ENCODE assay signal across 28 cellular contexts in the genomic region with DNA sequence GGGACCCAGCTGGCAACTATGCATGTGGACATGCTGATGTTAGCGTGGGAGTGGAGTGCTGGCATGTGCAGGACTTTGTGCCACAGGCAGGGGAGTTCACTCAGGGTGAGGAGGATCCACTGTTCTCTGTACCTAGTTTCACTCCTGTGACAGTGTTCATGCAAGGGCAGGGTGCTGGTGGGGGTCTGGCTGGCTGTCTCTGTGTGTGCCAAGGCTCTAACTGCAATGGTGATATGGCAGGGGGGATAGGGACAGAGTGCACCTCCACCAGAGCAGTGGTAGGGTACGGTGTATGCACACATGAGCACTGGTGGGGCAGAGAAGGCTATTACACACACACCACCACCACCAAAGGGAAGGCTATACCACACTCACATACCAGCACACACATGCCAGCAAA.
DNase-seq lines count a peak whose midpoint lies in the region; ATAC-seq, FAIRE-seq and TF ChIP-seq lines count a peak whose summit lies in the region.
"Had no signal": no experiment of that assay in that cellular context is flagged by ENCODE, and none has a peak within 500 bp of the region (broad histone marks: within the 10 kb centered on the region; RNA-seq: fewer than 3 reads in every experiment).

No MANE protein-coding gene starts in this region.

- TF ChIP-seq CTCF in IMR-90 (conservative IDR thresholded peaks at IDR 0.05; ENCODE audit: low read depth, low read length) = no peak
- no peak for TF ChIP-seq CTCF in H1 (IDR thresholded peaks at IDR 0.05; ENCODE audit: control extremely low read depth in 1 of 3, insufficient read depth in 1 of 3, low read depth in 1 of 3, low read length in 3 of 3)
- no peak for TF ChIP-seq CTCF in HepG2 (CRISPR knock-in tag; IDR thresholded peaks at IDR 0.05)
- TF ChIP-seq CTCF in WERI-Rb-1 (IDR thresholded peaks at IDR 0.05; ENCODE audit: low read depth, low read length) = no peak
- TF ChIP-seq CTCF in WTC11 (IDR thresholded peaks at IDR 0.05) = no peak

- no peak overlapping the region for H3K27ac Mint-ChIP-seq in WTC11
- H3K27ac Mint-ChIP-seq: CD4-positive, alpha-beta T cell; CD8-positive, alpha-beta memory T cell; GM23338; HFFc6 had no signal

- H3K4me3 ChIP-seq in IMR-90 (ENCODE audit: insufficient read depth, low read depth, low read length) (no peak overlapping the region), H1 (ENCODE audit: extremely low read depth in 1 of 4, insufficient read depth in 2 of 4, low read depth in 3 of 4, low read length in 4 of 4) (no peak overlapping the region), HepG2 (replicated peaks in 1 of 3; ENCODE audit: insufficient read depth in 1 of 3, low read depth in 2 of 3, low read length in 3 of 3) (no peak overlapping the region), neuronal stem cell (ENCODE audit: low read length in 2 of 2) (peak overlapping the region in 1 of 2 donors; percentile 13), WERI-Rb-1 (ENCODE audit: low read depth, low read length) (no peak overlapping the region)
- H3K4me3 ChIP-seq: A549; BLaER1 treated with 17β-estradiol and CSF1 and Interleukin-3, amounts not matched to agents 10 nM and 100 nM; GM23338; HAP-1 had no signal

- WGBS in IMR-90 (ENCODE audit: extremely low coverage in 2 of 2, insufficient read length in 1 of 2), 2 experiments = no CpG with 5 or more reads among the region's 2 CpGs
- 67% methylated on average over 2 of the region's 2 CpGs; no CpG with 5 or more reads in 1 of the 2 experiments for WGBS in H1 (ENCODE audit: extremely low coverage in 1 of 2, insufficient coverage in 1 of 2, insufficient read length in 1 of 2, insufficient replicate concordance in 2 of 2, low coverage in 1 of 2, low lambda C conversion rate in 2 of 2, missing lambda C conversion rate in 1 of 2), 2 experiments
- 0% methylated on average over 2 of the region's 2 CpGs for WGBS in HepG2 (ENCODE audit: low lambda C conversion rate)
- WGBS in neuronal stem cell (ENCODE audit: extremely low coverage in 2 of 2, insufficient read length in 2 of 2, insufficient replicate concordance in 1 of 2), 2 donors = no CpG with 5 or more reads among the region's 2 CpGs

- dilution Hi-C loops in IMR-90 (cut with HindIII; ENCODE audit: low sequenced_read_pairs, unreplicated experiment) = no loop called here

- BruUV-seq in IMR-90 (replicated peaks; lab: Mats Ljungman, UMichigan) (no TSS peak), HepG2 (replicated peaks; lab: Mats Ljungman, UMichigan) (no TSS peak)

- no peak overlapping the region for H2BK20ac ChIP-seq in IMR-90 (ENCODE audit: low read depth, low read length)
- H2BK20ac ChIP-seq in H1 (ENCODE audit: low read length) = no peak overlapping the region

- H3K23ac ChIP-seq in IMR-90 (ENCODE audit: low read depth, low read length) = no peak overlapping the region
- no peak overlapping the region for H3K23ac ChIP-seq in H1 (ENCODE audit: insufficient read length)
- no peak overlapping the region for H3K23ac ChIP-seq in neuronal stem cell (ENCODE audit: low read depth, low read length, poor library complexity)

- H3K79me1 ChIP-seq in IMR-90 (ENCODE audit: low read depth in 1 of 2, low read length in 2 of 2) (no peaks in the 10 kb centered on the region), H1 (ENCODE audit: low read depth, low read length) (no peaks in the 10 kb centered on the region), neuronal stem cell (ENCODE audit: low read depth, low read length) (no peaks in the 10 kb centered on the region)

- DNase-seq in IMR-90 (no peak), H1 (ENCODE audit: low read depth in 1 of 2, low spot score in 2 of 2) (no peak), HepG2 (ENCODE audit: low spot score) (no peak), neuronal stem cell (ENCODE audit: low spot score) (no peak), WERI-Rb-1 (no peak), WTC11 (ENCODE audit: low spot score) (no peak)
- DNase-seq: 8988T; ACHN; AML-193; BE2C; CD4-positive, alpha-beta T cell; CD8-positive, alpha-beta memory T cell; DMS 273 treated with DMSO at 0.1 percent for 48 hours; DMS79; EL; GDM1; HFFc6 had no signal

- intact Hi-C loops in IMR-90 (cut with micrococcal nuclease) (no loop called here), HepG2 (cut with micrococcal nuclease; ENCODE audit: unreplicated experiment) (no loop called here)

- peaks cover 47% of the 10 kb centered on the region for H3K36me3 Mint-ChIP-seq in WTC11
- H3K36me3 Mint-ChIP-seq: CD14-positive monocyte; CD8-positive, alpha-beta memory T cell had no signal

- H4K8ac ChIP-seq in IMR-90 (ENCODE audit: low read depth in 2 of 2, low read length in 2 of 2) = no peak overlapping the region
- no peak overlapping the region; the same call in 1 of the 2 replicates for H4K8ac ChIP-seq in H1 (ENCODE audit: extremely low read depth, insufficient read depth, low read length)
- H4K8ac ChIP-seq in neuronal stem cell (ENCODE audit: low read depth, low read length) = no peak overlapping the region

- H3K36me3 ChIP-seq in IMR-90 (ENCODE audit: control insufficient read depth, insufficient read depth, low read length) = no peaks in the 10 kb centered on the region
- H3K36me3 ChIP-seq in H1 (ENCODE audit: control insufficient read depth in 2 of 4, insufficient read depth in 4 of 4, low read length in 3 of 4) = peaks cover 0 to 4% (median 0%) of the 10 kb centered on the region in 4 experiments; a peak in 2 of 8 replicates
- H3K36me3 ChIP-seq in HepG2 (replicated peaks in 1 of 2; ENCODE audit: control insufficient read depth in 1 of 2, insufficient read depth in 2 of 2, low read length in 2 of 2) = no peaks in the 10 kb centered on the region
- H3K36me3 ChIP-seq in neuronal stem cell (replicated peaks in 1 of 2; ENCODE audit: control insufficient read depth in 2 of 2, insufficient read depth in 2 of 2, low read length in 2 of 2) = no peaks in the 10 kb centered on the region
- no peaks in the 10 kb centered on the region for H3K36me3 ChIP-seq in WERI-Rb-1
- H3K36me3 ChIP-seq: BE2C; BLaER1 treated with 17β-estradiol and CSF1 and Interleukin-3, amounts not matched to agents 10 nM and 100 nM; HAP-1 had no signal

- H3K4me2 ChIP-seq in IMR-90 (ENCODE audit: low read depth, low read length) (no peak overlapping the region), H1 (ENCODE audit: insufficient read depth in 1 of 2, low read depth in 2 of 2, low read length in 2 of 2) (no peak overlapping the region), HepG2 (ENCODE audit: low read depth, low read length) (no peak overlapping the region), neuronal stem cell (ENCODE audit: insufficient read depth, low read length, poor library complexity, severe bottlenecking) (no peak overlapping the region)
- H3K4me2 ChIP-seq: A549; BLaER1 treated with 17β-estradiol and CSF1 and Interleukin-3, amounts not matched to agents 10 nM and 100 nM; GM23338 had no signal

- peaks cover 4% of the 10 kb centered on the region; the same call in 1 of the 2 replicates for H3K27me3 Mint-ChIP-seq in WTC11 (ENCODE audit: low read depth)
- H3K27me3 Mint-ChIP-seq: CD4-positive, alpha-beta T cell had no signal

- H3K9me3 ChIP-seq in IMR-90 (ENCODE audit: control insufficient read depth, insufficient read depth, low read length) = peaks cover 15% of the 10 kb centered on the region
- H3K9me3 ChIP-seq in H1 (ENCODE audit: insufficient read depth in 2 of 2, low read depth in 1 of 2, low read length in 1 of 2) = peaks cover 25 to 26% of the 10 kb centered on the region in 2 experiments
- peaks cover 4% of the 10 kb centered on the region; the same call in 1 of the 2 replicates for H3K9me3 ChIP-seq in HepG2 (ENCODE audit: low read length)
- H3K9me3 ChIP-seq in neuronal stem cell (replicated peaks in 1 of 2; ENCODE audit: control insufficient read depth in 2 of 2, insufficient read depth in 1 of 2, low read depth in 1 of 2, low read length in 2 of 2) = peaks cover 0 to 8% of the 10 kb centered on the region in 2 donors
- H3K9me3 ChIP-seq in WERI-Rb-1 (ENCODE audit: severe bottlenecking) = no peaks in the 10 kb centered on the region
- H3K9me3 ChIP-seq: A549, BE2C, HAP-1 had no signal

- no peak overlapping the region for H3K4me3 Mint-ChIP-seq in WTC11
- H3K4me3 Mint-ChIP-seq: CD14-positive monocyte; CD4-positive, alpha-beta T cell; CD8-positive, alpha-beta memory T cell; GM23338; HFFc6 had no signal

- TF ChIP-seq RAD21 in IMR-90 (IDR thresholded peaks at IDR 0.05; ENCODE audit: low read length) (no peak), H1 (IDR thresholded peaks at IDR 0.05 in 1 of 2, conservative IDR thresholded peaks at IDR 0.05 in 1 of 2; ENCODE audit: low read depth in 2 of 2, low read length in 2 of 2) (no peak), HepG2 (CRISPR knock-in tag; IDR thresholded peaks at IDR 0.05) (no peak)

- H3K23me2 ChIP-seq in H1 (ENCODE audit: low read depth, low read length) = no peaks in the 10 kb centered on the region

- H4K5ac ChIP-seq in IMR-90 (ENCODE audit: low read depth, low read length) (no peak overlapping the region), H1 (ENCODE audit: insufficient read length, low read depth, low read length) (no peak overlapping the region)

- no peaks in the 10 kb centered on the region for H3K79me2 ChIP-seq in H1 (ENCODE audit: control insufficient read depth in 1 of 2, insufficient read depth in 2 of 2, low read length in 2 of 2)
- H3K79me2 ChIP-seq in HepG2 (ENCODE audit: insufficient read depth, low read length) = no peaks in the 10 kb centered on the region

- CTCF ChIA-PET in IMR-90 (lab: Yijun Ruan, JAX) (no interaction called here), H1 (lab: Charles Lee; ENCODE audit: partially characterized antibody) (no interaction called here), HepG2 (lab: Yijun Ruan, JAX; ENCODE audit: low intra/inter-chr PET ratio, low total read pairs) (no interaction called here), WTC11 (lab: Charles Lee) (no interaction called here)

- H2BK120ac ChIP-seq in IMR-90 (ENCODE audit: low read depth, low read length) (no peak overlapping the region), H1 (replicated peaks; ENCODE audit: low read depth, low read length) (no peak overlapping the region), neuronal stem cell (ENCODE audit: low read depth, low read length) (no peak overlapping the region)

- TF ChIP-seq POLR2A in IMR-90 (IDR thresholded peaks at IDR 0.05; ENCODE audit: low read depth, low read length) (no peak), H1 (IDR thresholded peaks at IDR 0.05; ENCODE audit: control extremely low read depth in 1 of 2, low read depth in 2 of 2, low read length in 2 of 2) (no peak), HepG2 (IDR thresholded peaks at IDR 0.05; ENCODE audit: insufficient read depth in 1 of 2, low read depth in 2 of 2, low read length in 2 of 2) (no peak)

- no peak overlapping the region for H3K27ac ChIP-seq in IMR-90 (ENCODE audit: insufficient read depth, low read length)
- no peak overlapping the region for H3K27ac ChIP-seq in H1 (ENCODE audit: low read depth, low read length)
- H3K27ac ChIP-seq in HepG2 (ENCODE audit: extremely low read length, insufficient read depth, low read length) = no peak overlapping the region
- no peak overlapping the region for H3K27ac ChIP-seq in neuronal stem cell (replicated peaks; ENCODE audit: low read length)
- H3K27ac ChIP-seq in WERI-Rb-1 = no peak overlapping the region
- H3K27ac ChIP-seq: A549; BLaER1 treated with 17β-estradiol and CSF1 and Interleukin-3, amounts not matched to agents 10 nM and 100 nM had no signal

- no peaks in the 10 kb centered on the region for H3K9me1 ChIP-seq in IMR-90 (ENCODE audit: insufficient read depth, low read length)

- H2AK9ac ChIP-seq in IMR-90 (replicated peaks; ENCODE audit: low read depth, low read length, poor library complexity) = peak overlapping the region; percentile 61

- no peak overlapping the region for H2AK5ac ChIP-seq in IMR-90 (ENCODE audit: low read depth, low read length)
- 0 out of 2 replicates have a peak overlapping the region, but pooled peaks have one; percentile 28 for H2AK5ac ChIP-seq in H1 (ENCODE audit: low read depth, low read length)
- H2AK5ac ChIP-seq in neuronal stem cell (ENCODE audit: low read depth, low read length) = no peak overlapping the region

- no peak for ATAC-seq in IMR-90 (ENCODE audit: low read depth)
- ATAC-seq in HepG2 = no peak
- no peak for ATAC-seq in HG03354 (IDR thresholded peaks at IDR 0.05; ENCODE audit: poor library complexity, severe bottlenecking, unreplicated experiment)
- no peak for ATAC-seq in HG03095 (IDR thresholded peaks at IDR 0.05; ENCODE audit: unreplicated experiment)
- ATAC-seq in WTC11 = no peak
- ATAC-seq: A549, GM23338 had no signal

- H2BK5ac ChIP-seq in IMR-90 (ENCODE audit: low read depth, low read length, poor library complexity, severe bottlenecking) = no peak overlapping the region
- H2BK5ac ChIP-seq in H1 (ENCODE audit: low read depth, low read length) = no peak overlapping the region
- H2BK5ac ChIP-seq in neuronal stem cell (ENCODE audit: low read length) = no peak overlapping the region

- H3K4ac ChIP-seq in IMR-90 (ENCODE audit: low read depth, low read length) (no peak overlapping the region), H1 (replicated peaks; ENCODE audit: insufficient read length, low read depth, low read length) (no peak overlapping the region), neuronal stem cell (ENCODE audit: low read length) (no peak overlapping the region)

- H4K20me1 ChIP-seq in IMR-90 (ENCODE audit: insufficient read depth, low read length) (no peaks in the 10 kb centered on the region), H1 (replicated peaks in 1 of 2; ENCODE audit: control insufficient read depth in 1 of 2, insufficient read depth in 2 of 2, low read length in 2 of 2) (no peaks in the 10 kb centered on the region), HepG2 (ENCODE audit: insufficient read depth, low read length) (no peaks in the 10 kb centered on the region)
- H4K20me1 ChIP-seq: BLaER1 treated with 17β-estradiol and CSF1 and Interleukin-3, amounts not matched to agents 10 nM and 100 nM had no signal

- in situ Hi-C loops in IMR-90 (cut with MboI; ENCODE audit: low sequenced_read_pairs) = no loop called here
- in situ Hi-C loops in HepG2 (cut with HindIII; ENCODE audit: extremely low pct_ligation_motif_present, low pct_unique_long_range_greater_than_20kb) = loop anchor here (10.0 kb wide), 1 partner anchor 335 kb away; no protein-coding TSS in a partner anchor

- H3K14ac ChIP-seq in IMR-90 (replicated peaks; ENCODE audit: low read depth, low read length) (no peak overlapping the region), H1 (ENCODE audit: insufficient read length) (no peak overlapping the region), neuronal stem cell (ENCODE audit: low read length) (peak overlapping the region; percentile 95)

- H3K9ac ChIP-seq in IMR-90 (ENCODE audit: low read depth, low read length) = no peak overlapping the region
- no peak overlapping the region for H3K9ac ChIP-seq in H1 (replicated peaks in 1 of 4; ENCODE audit: extremely low read depth in 1 of 4, low read depth in 3 of 4, low read length in 3 of 4)
- H3K9ac ChIP-seq in HepG2 (ENCODE audit: insufficient read depth, low read depth, low read length) = no peak overlapping the region
- H3K9ac ChIP-seq in neuronal stem cell (ENCODE audit: low read depth, low read length, poor library complexity) = no peak overlapping the region
- H3K9ac ChIP-seq: BLaER1 treated with 17β-estradiol and CSF1 and Interleukin-3, amounts not matched to agents 10 nM and 100 nM had no signal

- H3K4me1 ChIP-seq in IMR-90 (ENCODE audit: control insufficient read depth, insufficient read depth, low read length) = no peaks in the 10 kb centered on the region
- no peaks in the 10 kb centered on the region for H3K4me1 ChIP-seq in H1 (replicated peaks in 1 of 4; ENCODE audit: control insufficient read depth in 3 of 4, insufficient read depth in 4 of 4, low read length in 3 of 4)
- H3K4me1 ChIP-seq in HepG2 (ENCODE audit: insufficient read depth, low read length) = no peaks in the 10 kb centered on the region
- no peaks in the 10 kb centered on the region for H3K4me1 ChIP-seq in neuronal stem cell (ENCODE audit: control insufficient read depth in 2 of 2, insufficient read depth in 1 of 2, low read depth in 1 of 2, low read length in 2 of 2)
- H3K4me1 ChIP-seq: A549; BE2C; BLaER1 treated with 17β-estradiol and CSF1 and Interleukin-3, amounts not matched to agents 10 nM and 100 nM; HAP-1 had no signal

- H4K91ac ChIP-seq in IMR-90 (ENCODE audit: insufficient read depth, low read depth, low read length) = no peak overlapping the region
- no peak overlapping the region for H4K91ac ChIP-seq in H1 (replicated peaks; ENCODE audit: insufficient read length, low read length)
- no peak overlapping the region for H4K91ac ChIP-seq in neuronal stem cell (ENCODE audit: low read depth, low read length, poor library complexity)

- H3K27me3 ChIP-seq in IMR-90 (ENCODE audit: control insufficient read depth, insufficient read depth, low read length) (no peaks in the 10 kb centered on the region), H1 (replicated peaks in 1 of 4; ENCODE audit: control insufficient read depth in 3 of 4, extremely low read depth in 1 of 4, insufficient read depth in 3 of 4, low read length in 3 of 4) (no peaks in the 10 kb centered on the region), HepG2 (ENCODE audit: control insufficient read depth in 1 of 2, insufficient read depth in 2 of 2, low read length in 2 of 2) (no peaks in the 10 kb centered on the region), neuronal stem cell (ENCODE audit: control insufficient read depth in 3 of 3, insufficient read depth in 3 of 3, low read depth in 1 of 3, low read length in 3 of 3) (no peaks in the 10 kb centered on the region), WERI-Rb-1 (ENCODE audit: insufficient read depth, low read depth, severe bottlenecking) (peaks cover 18% of the 10 kb centered on the region)
- H3K27me3 ChIP-seq: BE2C; BLaER1 treated with 17β-estradiol and CSF1 and Interleukin-3, amounts not matched to agents 10 nM and 100 nM had no signal

- peak overlapping the region; percentile 14 for H2AFZ ChIP-seq in IMR-90 (replicated peaks; ENCODE audit: low read length, poor library complexity)
- H2AFZ ChIP-seq in H1 (ENCODE audit: low read length) = no peak overlapping the region
- H2AFZ ChIP-seq in HepG2 (ENCODE audit: low read length) = no peak overlapping the region
- no peak overlapping the region for H2AFZ ChIP-seq in neuronal stem cell (ENCODE audit: low read length)
- H2AFZ ChIP-seq: GM23338 had no signal

- peaks cover 64% of the 10 kb centered on the region for H3K9me3 Mint-ChIP-seq in WTC11

- H3K4me1 Mint-ChIP-seq in WTC11 = peaks cover 14% of the 10 kb centered on the region
- H3K4me1 Mint-ChIP-seq: CD14-positive monocyte; CD8-positive, alpha-beta memory T cell; GM23338 had no signal

- POLR2A ChIA-PET in IMR-90 (lab: Charles Lee; ENCODE audit: unreplicated experiment) = no interaction called here
- POLR2A ChIA-PET in H1 (lab: Charles Lee; ENCODE audit: partially characterized antibody) = no interaction called here
- POLR2A ChIA-PET in HepG2 (lab: Yijun Ruan, JAX) = no interaction called here
- POLR2A ChIA-PET in WTC11 (lab: Charles Lee) = no interaction called here

- FAIRE-seq in H1 (lab: Jason Lieb, UNC) (no peak), HepG2 (lab: Jason Lieb, UNC) (no peak)
- FAIRE-seq: A549, D721Med, GM12891, GM18507, H54 had no signal

- H2BK12ac ChIP-seq in H1 (ENCODE audit: low read depth, low read length) (no peak overlapping the region; the same call in 1 of the 2 replicates), neuronal stem cell (ENCODE audit: low read length) (no peak overlapping the region)

- TF ChIP-seq EP300 in H1 (IDR thresholded peaks at IDR 0.05; ENCODE audit: borderline replicate concordance in 1 of 2, low read depth in 2 of 2, low read length in 2 of 2) = no peak
- TF ChIP-seq EP300 in HepG2 (IDR thresholded peaks at IDR 0.05; ENCODE audit: low read depth in 2 of 2, low read length in 2 of 2) = no peak
- TF ChIP-seq EP300 in HepG2 (CRISPR knock-in tag; IDR thresholded peaks at IDR 0.05; ENCODE audit: borderline replicate concordance) = no peak

- H3K18ac ChIP-seq in IMR-90 (ENCODE audit: low read depth, low read length) (no peak overlapping the region), H1 (ENCODE audit: extremely low read depth, low read length) (no peak overlapping the region), neuronal stem cell (ENCODE audit: low read length) (no peak overlapping the region)

- H3K56ac ChIP-seq in IMR-90 (ENCODE audit: extremely low read depth, insufficient read depth, low read length) (no peak overlapping the region), H1 (replicated peaks; ENCODE audit: insufficient read length, low read depth, low read length) (no peak overlapping the region)

- H2BK15ac ChIP-seq in IMR-90 (ENCODE audit: low read depth, low read length) (no peak overlapping the region), H1 (ENCODE audit: low read length) (no peak overlapping the region), neuronal stem cell (ENCODE audit: low read length) (peak overlapping the region; percentile 5)
